ENCODE assay signal across 24 cellular contexts in genomic region chr6:81863123-81863522, GRCh38.
A peak's percentile ranks its signal among the peaks of the same experiment; 100 is the strongest.
DNase-seq lines count a peak whose midpoint lies in the region; ATAC-seq and TF ChIP-seq lines count a peak whose summit lies in the region.
"Had no signal": no experiment of that assay in that cellular context is flagged by ENCODE, and none has a peak within 500 bp of the region (broad histone marks: within the 10 kb centered on the region; RNA-seq: fewer than 3 reads in every experiment).

No MANE protein-coding gene starts in this region.

- TF ChIP-seq CTCF in WTC11 (IDR thresholded peaks at IDR 0.05): no peak
- TF ChIP-seq CTCF in neural progenitor cell (IDR thresholded peaks at IDR 0.05): no peak
- no peak for TF ChIP-seq CTCF in MM.1S (IDR thresholded peaks at IDR 0.05; ENCODE audit: low read length)

- no peak overlapping the region for H3K4me3 ChIP-seq in neural progenitor cell
- H3K4me3 ChIP-seq in MM.1S (ENCODE audit: low read length): no peak overlapping the region
- H3K4me3 ChIP-seq: thoracic aorta, vagina had no signal

- H3K9me3 ChIP-seq in neural progenitor cell (ENCODE audit: low read depth) (no peaks in the 10 kb centered on the region), MM.1S (replicated peaks; ENCODE audit: insufficient read depth, low read length) (no peaks in the 10 kb centered on the region)
- H3K9me3 ChIP-seq: thoracic aorta, vagina had no signal

- H3K36me3 ChIP-seq in neural progenitor cell: no peaks in the 10 kb centered on the region
- H3K36me3 ChIP-seq in MM.1S (replicated peaks; ENCODE audit: insufficient read depth, low read length): no peaks in the 10 kb centered on the region
- H3K36me3 ChIP-seq: thoracic aorta, vagina had no signal

- H3K27ac ChIP-seq in neural progenitor cell (no peak overlapping the region), MM.1S (ENCODE audit: low read length) (no peak overlapping the region)
- H3K27ac ChIP-seq: 22Rv1, thoracic aorta, vagina, VCaP had no signal

- H3K36me3 Mint-ChIP-seq in WTC11 (no peaks in the 10 kb centered on the region), neural progenitor cell (no peaks in the 10 kb centered on the region)
- H3K36me3 Mint-ChIP-seq: CD4-positive, CD25-positive, alpha-beta regulatory T cell had no signal

- peak; percentile 89 for ATAC-seq in WTC11
- ATAC-seq: PC-3 had no signal

- H3K27me3 ChIP-seq in neural progenitor cell: no peaks in the 10 kb centered on the region
- no peaks in the 10 kb centered on the region for H3K27me3 ChIP-seq in MM.1S (replicated peaks; ENCODE audit: insufficient read depth, low read length)
- H3K27me3 ChIP-seq: vagina had no signal

- DNase-seq in NCI-H146 (lab: John Stamatoyannopoulos, UW) (peak; percentile 6), NCI-H146 treated with DMSO at 0.1 percent for 48 hours (lab: John Stamatoyannopoulos, UW; ENCODE audit: unreplicated experiment) (no peak), DMS53 treated with DMSO at 0.1 percent for 48 hours (lab: John Stamatoyannopoulos, UW; ENCODE audit: unreplicated experiment) (peak; percentile 43), WTC11 (ENCODE audit: low spot score) (no peak), neural progenitor cell (ENCODE audit: low spot score) (peak; percentile 43), MM.1S (no peak), hippocampal formation (lab: John Stamatoyannopoulos, UW) (no peak), NCI-H1105 (lab: John Stamatoyannopoulos, UW) (no peak)
- DNase-seq: activated CD4-positive, alpha-beta T cell treated with anti-CD3 and anti-CD28 coated beads for 48 hours; activated T-cell treated with anti-CD3 and anti-CD28 coated beads, Interleukin-2, amount 50 U/mL, for 24 hours; CD4-positive, CD25-positive, alpha-beta regulatory T cell; cerebellar nuclear complex; GOT3; kidney glomerular epithelial cell; NCI-H1092; NCI-H2029; PC-3; SHP77 treated with DMSO at 0.1 percent for 48 hours; T-helper 9 cell had no signal

- CTCF ChIA-PET in WTC11 (lab: Charles Lee): no interaction called here

- H3K4me3 Mint-ChIP-seq in WTC11: no peak overlapping the region
- H3K4me3 Mint-ChIP-seq in neural progenitor cell: no peak overlapping the region
- H3K4me3 Mint-ChIP-seq: activated T-cell treated with anti-CD3 and anti-CD28 coated beads, Interleukin-2, amount 50 U/mL, for 24 hours; CD4-positive, CD25-positive, alpha-beta regulatory T cell; stimulated activated naive CD8-positive, alpha-beta T cell treated with anti-CD3 and anti-CD28 coated beads, Interleukin-15, Interleukin-2, amounts not matched to agents 100 ng/mL and 50 ng/mL, for 24 hours had no signal

- H3K27ac Mint-ChIP-seq in WTC11 (no peak overlapping the region), neural progenitor cell (no peak overlapping the region)
- H3K27ac Mint-ChIP-seq: activated T-cell treated with anti-CD3 and anti-CD28 coated beads, Interleukin-2, amount 50 U/mL, for 24 hours; CD4-positive, CD25-positive, alpha-beta regulatory T cell; stimulated activated naive CD8-positive, alpha-beta T cell treated with anti-CD3 and anti-CD28 coated beads, Interleukin-15, Interleukin-2, amounts not matched to agents 100 ng/mL and 50 ng/mL, for 24 hours had no signal

- H3K4me1 Mint-ChIP-seq in WTC11 (peaks cover 7% of the 10 kb centered on the region), neural progenitor cell (peaks cover 13% of the 10 kb centered on the region)
- H3K4me1 Mint-ChIP-seq: CD4-positive, CD25-positive, alpha-beta regulatory T cell had no signal

- H3K4me2 ChIP-seq in neural progenitor cell: peak overlapping the region; percentile 8
- H3K4me2 ChIP-seq in MM.1S (ENCODE audit: low read depth, low read length): no peak overlapping the region

- H3K4me1 ChIP-seq in neural progenitor cell: peaks cover 11% of the 10 kb centered on the region
- no peaks in the 10 kb centered on the region for H3K4me1 ChIP-seq in MM.1S (ENCODE audit: low read length)
- H3K4me1 ChIP-seq: vagina had no signal

- H4K20me1 ChIP-seq in neural progenitor cell (ENCODE audit: low read depth): no peaks in the 10 kb centered on the region
- no peaks in the 10 kb centered on the region for H4K20me1 ChIP-seq in MM.1S (ENCODE audit: insufficient read depth, low read length)

- no peaks in the 10 kb centered on the region for H3K79me2 ChIP-seq in neural progenitor cell (ENCODE audit: low read depth)
- no peaks in the 10 kb centered on the region for H3K79me2 ChIP-seq in MM.1S (ENCODE audit: low read length)

- H3K9me3 Mint-ChIP-seq in WTC11 (no peaks in the 10 kb centered on the region), neural progenitor cell (no peaks in the 10 kb centered on the region)
- H3K9me3 Mint-ChIP-seq: activated T-cell treated with anti-CD3 and anti-CD28 coated beads, Interleukin-2, amount 50 U/mL, for 24 hours; stimulated activated naive CD8-positive, alpha-beta T cell treated with anti-CD3 and anti-CD28 coated beads, Interleukin-15, Interleukin-2, amounts not matched to agents 100 ng/mL and 50 ng/mL, for 24 hours had no signal

- H3K9me2 ChIP-seq in MM.1S (replicated peaks; ENCODE audit: insufficient read depth, low read length): no peaks in the 10 kb centered on the region

- no peaks in the 10 kb centered on the region for H3K27me3 Mint-ChIP-seq in WTC11 (ENCODE audit: low read depth)
- H3K27me3 Mint-ChIP-seq in neural progenitor cell (ENCODE audit: insufficient read depth, low read depth): peaks cover 2% of the 10 kb centered on the region
- H3K27me3 Mint-ChIP-seq: activated T-cell treated with anti-CD3 and anti-CD28 coated beads, Interleukin-2, amount 50 U/mL, for 24 hours; CD4-positive, CD25-positive, alpha-beta regulatory T cell; stimulated activated naive CD8-positive, alpha-beta T cell treated with anti-CD3 and anti-CD28 coated beads, Interleukin-15, Interleukin-2, amounts not matched to agents 100 ng/mL and 50 ng/mL, for 24 hours had no signal

- POLR2A ChIA-PET in WTC11 (lab: Charles Lee): no interaction called here

- H3F3A ChIP-seq in neural progenitor cell (ENCODE audit: low read depth): no peaks in the 10 kb centered on the region
- H3F3A ChIP-seq in MM.1S (ENCODE audit: insufficient read depth, low read length): no peaks in the 10 kb centered on the region

- no peak overlapping the region for H3K9ac ChIP-seq in neural progenitor cell
- H3K9ac ChIP-seq in MM.1S (ENCODE audit: low read length): no peak overlapping the region

- no peak overlapping the region for H2AFZ ChIP-seq in neural progenitor cell (replicated peaks)
- no peak overlapping the region for H2AFZ ChIP-seq in MM.1S (ENCODE audit: low read length)

TF ChIP-seq in WTC11, 78 proteins besides CTCF, POLR2A, EP300 and RAD21 (continues in another document):
- TF ChIP-seq SOX15 (CRISPR knock-in tag; IDR thresholded peaks at IDR 0.05) (no peak), USF2 (CRISPR knock-in tag; IDR thresholded peaks at IDR 0.05) (no peak), E2F5 (CRISPR knock-in tag; IDR thresholded peaks at IDR 0.05) (no peak), GABPB1 (CRISPR knock-in tag; IDR thresholded peaks at IDR 0.05) (no peak), FOXK1 (CRISPR knock-in tag; IDR thresholded peaks at IDR 0.05) (no peak), E2F1 (CRISPR knock-in tag; IDR thresholded peaks at IDR 0.05) (no peak), TP53 (CRISPR knock-in tag; IDR thresholded peaks at IDR 0.05) (no peak), GRHL2 (CRISPR knock-in tag; IDR thresholded peaks at IDR 0.05; ENCODE audit: insufficient replicate concordance, severe bottlenecking) (no peak), STAT6 (CRISPR knock-in tag; conservative IDR thresholded peaks at IDR 0.05; ENCODE audit: low read depth) (no peak)

Comparison
In these comparisons a context has a peak if more than half of its experiments do, and no peak if none do; other contexts are left out.
1. DNase-seq: peak in NCI-H146 (single experiment), DMS53 treated with DMSO at 0.1 percent for 48 hours (single experiment) and neural progenitor cell (single experiment); none in NCI-H146 treated with DMSO at 0.1 percent for 48 hours (single experiment), WTC11 (single experiment), MM.1S (single experiment), hippocampal formation (0 of 2) and NCI-H1105 (single experiment).